ENCODE assay signal across 8 cellular contexts in genomic region chr1:53946252-53947171, GRCh38. TPM values are rescaled to one million over a fixed set of nuclear protein-coding genes. Genes with fewer than 3 reads are reported as not detected.
A peak's percentile ranks its signal among the peaks of the same experiment; 100 is the strongest.
DNase-seq lines count a peak whose midpoint lies in the region; ATAC-seq and TF ChIP-seq lines count a peak whose summit lies in the region.

A gene with protein sequence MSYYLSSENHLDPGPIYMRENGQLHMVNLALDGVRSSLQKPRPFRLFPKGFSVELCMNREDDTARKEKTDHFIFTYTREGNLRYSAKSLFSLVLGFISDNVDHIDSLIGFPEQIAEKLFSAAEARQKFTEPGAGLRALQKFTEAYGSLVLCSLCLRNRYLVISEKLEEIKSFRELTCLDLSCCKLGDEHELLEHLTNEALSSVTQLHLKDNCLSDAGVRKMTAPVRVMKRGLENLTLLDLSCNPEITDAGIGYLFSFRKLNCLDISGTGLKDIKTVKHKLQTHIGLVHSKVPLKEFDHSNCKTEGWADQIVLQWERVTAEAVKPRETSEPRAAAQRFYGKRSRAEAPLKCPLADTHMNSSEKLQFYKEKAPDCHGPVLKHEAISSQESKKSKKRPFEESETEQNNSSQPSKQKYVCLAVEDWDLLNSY (plus strand): TSS chr1:53946350. CDS start chr1:53952000, 5,650 bp downstream.

- POLR2A ChIA-PET in activated CD8-positive, alpha-beta memory T cell treated with anti-CD3 and anti-CD28 coated beads for 36 hours (lab: Charles Lee), result interaction anchor here (0.9 to 1.9 kb wide), 4 partner anchors 57 to 853 kb away, joined by 3 to 13 read pairs (median 5); partner anchors contain the start of genes NDC1 and YIPF1

- peak within 1 kb of the TSS; percentile 89 for H3K27ac Mint-ChIP-seq in activated T-helper 1 cell treated with anti-CD3 and anti-CD28 coated beads, Interleukin-12 subunit alpha, Interleukin-12 subunit beta, Interleukin-2, Interleukin-4 antibody, amounts not matched to agents 30 ng/mL and 10 ng/mL and 1 ng/mL, durations not matched to agents 14 hours and 24 hours and 36 hours

- TF ChIP-seq CTCF in retinal pigment epithelial cell (conservative IDR thresholded peaks at IDR 0.05; ENCODE audit: low read depth, low read length), result no peak

- ATAC-seq in GM21576 (IDR thresholded peaks at IDR 0.05; ENCODE audit: unreplicated experiment), result peak; percentile 57
- ATAC-seq in left cardiac atrium, result peak; percentile 88 to 91

- CTCF ChIA-PET in activated CD8-positive, alpha-beta memory T cell treated with anti-CD3 and anti-CD28 coated beads for 36 hours (lab: Charles Lee), result interaction anchor here (1.1 to 2.6 kb wide), 8 partner anchors 10 to 1542 kb away, joined by 3 to 16 read pairs (median 7); partner anchors contain the start of genes ORC1 and PRPF38A

- H3K36me3 Mint-ChIP-seq in activated T-helper 1 cell treated with anti-CD3 and anti-CD28 coated beads, Interleukin-12 subunit alpha, Interleukin-12 subunit beta, Interleukin-2, Interleukin-4 antibody, amounts not matched to agents 30 ng/mL and 10 ng/mL and 1 ng/mL, durations not matched to agents 14 hours and 24 hours and 36 hours (ENCODE audit: low read depth), result peaks cover 18% of the 10 kb centered on the region

- intact Hi-C loops in activated T-helper 1 cell treated with anti-CD3 and anti-CD28 coated beads, Interleukin-12 subunit alpha, Interleukin-12 subunit beta, Interleukin-2, Interleukin-4 antibody, amounts not matched to agents 30 ng/mL and 10 ng/mL and 1 ng/mL, durations not matched to agents 14 hours and 24 hours and 36 hours (cut with micrococcal nuclease), result loop anchor here (1.0 to 10.0 kb wide), 10 partner anchors 107 to 1892 kb away; partner anchors contain the start of genes BTF3L4, CC2D1B, CPT2 and DHCR24
- intact Hi-C loops in left cardiac atrium (cut with DNase I), result loop anchor here in 1 of 2 donors (5.0 kb wide), 1 partner anchor 59 kb away; the partner anchor contains the start of gene YIPF1

- DNase-seq in activated CD8-positive, alpha-beta memory T cell treated with anti-CD3 and anti-CD28 coated beads for 24 hours, result no peak
- DNase-seq in HuH-7 (ENCODE audit: low spot score), result peak; percentile 85
- DNase-seq in activated T-helper 1 cell treated with anti-CD3 and anti-CD28 coated beads, Interleukin-12 subunit alpha, Interleukin-12 subunit beta, Interleukin-2, Interleukin-4 antibody, amounts not matched to agents 30 ng/mL and 10 ng/mL and 1 ng/mL, durations not matched to agents 14 hours and 24 hours and 36 hours (ENCODE audit: low spot score), result no peak
- DNase-seq in left cardiac atrium, result no peak
- DNase-seq in retinal pigment epithelial cell (ENCODE audit: low read depth), result no peak
- DNase-seq in OCI-M1 (lab: John Stamatoyannopoulos, UW), result no peak

- H3K4me3 ChIP-seq in retinal pigment epithelial cell (ENCODE audit: low read length), result peak within 1 kb of the TSS; percentile 82

- no peaks in the 10 kb centered on the region for H3K9me3 Mint-ChIP-seq in activated T-helper 1 cell treated with anti-CD3 and anti-CD28 coated beads, Interleukin-12 subunit alpha, Interleukin-12 subunit beta, Interleukin-2, Interleukin-4 antibody, amounts not matched to agents 30 ng/mL and 10 ng/mL and 1 ng/mL, durations not matched to agents 14 hours and 24 hours and 36 hours

- no peaks in the 10 kb centered on the region for H3K27me3 Mint-ChIP-seq in activated T-helper 1 cell treated with anti-CD3 and anti-CD28 coated beads, Interleukin-12 subunit alpha, Interleukin-12 subunit beta, Interleukin-2, Interleukin-4 antibody, amounts not matched to agents 30 ng/mL and 10 ng/mL and 1 ng/mL, durations not matched to agents 14 hours and 24 hours and 36 hours (ENCODE audit: insufficient read depth)

- peak within 1 kb of the TSS; percentile 90 for H3K4me3 Mint-ChIP-seq in activated T-helper 1 cell treated with anti-CD3 and anti-CD28 coated beads, Interleukin-12 subunit alpha, Interleukin-12 subunit beta, Interleukin-2, Interleukin-4 antibody, amounts not matched to agents 30 ng/mL and 10 ng/mL and 1 ng/mL, durations not matched to agents 14 hours and 24 hours and 36 hours

- H3K4me1 Mint-ChIP-seq in activated T-helper 1 cell treated with anti-CD3 and anti-CD28 coated beads, Interleukin-12 subunit alpha, Interleukin-12 subunit beta, Interleukin-2, Interleukin-4 antibody, amounts not matched to agents 30 ng/mL and 10 ng/mL and 1 ng/mL, durations not matched to agents 14 hours and 24 hours and 36 hours (ENCODE audit: low read depth), result peaks cover 61% of the 10 kb centered on the region

RNA-seq across cellular contexts. Expression of the gene that starts here (rescaled TPM):
- total RNA-seq in activated CD8-positive, alpha-beta memory T cell treated with anti-CD3 and anti-CD28 coated beads for 36 hours, result 10 to 100 TPM; 26.9 to 28.1 TPM
- total RNA-seq in activated T-helper 1 cell treated with anti-CD3 and anti-CD28 coated beads, Interleukin-12 subunit alpha, Interleukin-12 subunit beta, Interleukin-2, Interleukin-4 antibody, amounts not matched to agents 30 ng/mL and 10 ng/mL and 1 ng/mL, durations not matched to agents 14 hours and 24 hours and 36 hours, result 30.7 and 32.8 TPM in 2 replicates
- 10 to 100 TPM; 13.5 to 17.9 TPM for total RNA-seq in left cardiac atrium
